ENCODE assay signal across 23 cellular contexts in the genomic region with DNA sequence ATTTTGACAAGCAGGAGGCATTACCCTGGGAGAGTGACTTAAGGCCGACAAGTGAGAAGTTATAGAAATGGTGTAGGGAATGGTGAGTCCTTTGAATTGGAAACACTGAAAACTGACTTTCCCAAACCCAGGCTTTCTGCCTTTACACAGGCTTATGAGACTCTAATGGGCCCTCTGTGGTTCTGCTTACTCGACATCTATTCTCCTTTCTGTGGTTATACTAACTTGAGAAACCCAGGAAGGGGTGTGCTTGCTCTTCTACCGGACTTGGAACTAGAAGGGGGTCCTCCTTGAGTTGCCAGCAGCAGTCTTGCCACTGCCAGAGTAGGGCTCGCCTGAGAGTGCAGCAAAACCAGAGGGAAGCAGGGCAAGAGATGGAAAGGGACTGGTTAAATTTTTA.
A peak's percentile ranks its signal among the peaks of the same experiment; 100 is the strongest.
DNase-seq lines count a peak whose midpoint lies in the region; ATAC-seq and TF ChIP-seq lines count a peak whose summit lies in the region.
"Had no signal": no experiment of that assay in that cellular context is flagged by ENCODE, and none has a peak within 500 bp of the region (broad histone marks: within the 10 kb centered on the region; RNA-seq: fewer than 3 reads in every experiment).

No MANE protein-coding gene starts in this region.

- peaks cover 16% of the 10 kb centered on the region for H3K4me1 ChIP-seq in mammary epithelial cell (ENCODE audit: insufficient read depth, low read length)
- peaks cover 49% of the 10 kb centered on the region for H3K4me1 ChIP-seq in effector memory CD4-positive, alpha-beta T cell (ENCODE audit: control insufficient read depth, insufficient read depth, low read length, poor library complexity, severe bottlenecking)
- H3K4me1 ChIP-seq: body of pancreas, lower lobe of right lung, tibial nerve had no signal

- POLR2A ChIA-PET in MCF 10A (lab: Yijun Ruan, JAX) = interaction anchor here (0.5 to 1.6 kb wide), 2 partner anchors 80 to 83 kb away, joined by 3 to 5 read pairs; no protein-coding TSS in a partner anchor
- POLR2A ChIA-PET in activated CD4-positive, alpha-beta memory T cell treated with anti-CD3 and anti-CD28 coated beads for 36 hours (lab: Charles Lee) = interaction anchor here (1.5 kb wide), 1 partner anchor 60 kb away, joined by 4 read pairs; no protein-coding TSS in a partner anchor

- no peaks in the 10 kb centered on the region for H3K27me3 Mint-ChIP-seq in MCF 10A (ENCODE audit: insufficient read depth, unreplicated experiment)
- H3K27me3 Mint-ChIP-seq in activated CD4-positive, alpha-beta memory T cell treated with anti-CD3 and anti-CD28 coated beads for 36 hours = no peaks in the 10 kb centered on the region

- peak overlapping the region; percentile 27 for H2AFZ ChIP-seq in mammary epithelial cell (ENCODE audit: low read depth, low read length)

- no TSS peak for BruUV-seq in mammary epithelial cell (replicated peaks; lab: Mats Ljungman, UMichigan)
- no TSS peak for BruUV-seq in MCF 10A (replicated peaks; lab: Mats Ljungman, UMichigan)

- H3K9me3 ChIP-seq in mammary epithelial cell (replicated peaks; ENCODE audit: insufficient read depth, low read length) = no peaks in the 10 kb centered on the region
- no peaks in the 10 kb centered on the region for H3K9me3 ChIP-seq in effector memory CD4-positive, alpha-beta T cell (ENCODE audit: control insufficient read depth, low read length)
- H3K9me3 ChIP-seq: body of pancreas, esophagus squamous epithelium, gastrocnemius medialis, lower lobe of right lung, tibial nerve had no signal

- no peaks in the 10 kb centered on the region for H3K36me3 Mint-ChIP-seq in MCF 10A (ENCODE audit: insufficient read depth, unreplicated experiment)
- peaks cover 20% of the 10 kb centered on the region for H3K36me3 Mint-ChIP-seq in activated CD4-positive, alpha-beta memory T cell treated with anti-CD3 and anti-CD28 coated beads for 36 hours

- H3K27ac ChIP-seq in mammary epithelial cell (ENCODE audit: insufficient read depth, low read depth, low read length) = no peak overlapping the region
- peak overlapping the region; percentile 52 for H3K27ac ChIP-seq in effector memory CD4-positive, alpha-beta T cell (ENCODE audit: insufficient read depth, low read length, poor library complexity, severe bottlenecking)
- H3K27ac ChIP-seq: body of pancreas, esophagus squamous epithelium, gastrocnemius medialis, KMS-11, lower lobe of right lung, tibial nerve had no signal

- CTCF ChIA-PET in mammary epithelial cell (lab: Charles Lee; ENCODE audit: low non-redundant PET) (no interaction called here), MCF 10A (lab: Yijun Ruan, JAX) (interaction anchor here (1.1 kb wide), 1 partner anchor 127 kb away, joined by 3 read pairs; no protein-coding TSS in a partner anchor)
- CTCF ChIA-PET in activated CD4-positive, alpha-beta memory T cell treated with anti-CD3 and anti-CD28 coated beads for 36 hours (lab: Charles Lee) = interaction anchor here (1.0 to 3.2 kb wide), 2 partner anchors 21 to 46 kb away, joined by 4 to 12 read pairs; no protein-coding TSS in a partner anchor

- 73% methylated on average over 4 of the region's 4 CpGs for WGBS in mammary epithelial cell (ENCODE audit: low coverage, missing lambda C conversion rate)

- in situ Hi-C loops in mammary epithelial cell (cut with MboI; ENCODE audit: low sequenced_read_pairs in 2 of 2) = no loop called here

- no peak overlapping the region for H3K4me2 ChIP-seq in mammary epithelial cell (ENCODE audit: insufficient read depth, low read depth, low read length)
- H3K4me2 ChIP-seq: KMS-11 had no signal

- DNase-seq in mammary epithelial cell = no peak
- no peak for DNase-seq in MCF 10A (ENCODE audit: unreplicated experiment)
- no peak for DNase-seq in activated CD4-positive, alpha-beta memory T cell treated with anti-CD3 and anti-CD28 coated beads for 36 hours
- DNase-seq in effector memory CD4-positive, alpha-beta T cell = no peak
- no peak for DNase-seq in inferior parietal cortex (ENCODE audit: extremely low spot score)
- DNase-seq in head of caudate nucleus = no peak
- DNase-seq: activated B cell treated with CpG ODN at 0.5 μM for 24 hours; body of pancreas; esophagus squamous epithelium; gastrocnemius medialis; kidney; lower lobe of right lung; NCI-H1694; NCI-H2171; NCI-H524 treated with DMSO at 0.1 percent for 48 hours; nucleus accumbens; small intestine; stimulated activated CD4-positive, alpha-beta T cell treated with anti-CD3 and anti-CD28 coated beads, Interleukin-2, amount 100 ng/mL, for 24 hours; stimulated activated naive CD4-positive, alpha-beta T cell; T1000 had no signal

- no peaks in the 10 kb centered on the region for H3K36me3 ChIP-seq in mammary epithelial cell (ENCODE audit: insufficient read depth, low read length)
- peaks cover 13% of the 10 kb centered on the region for H3K36me3 ChIP-seq in effector memory CD4-positive, alpha-beta T cell (ENCODE audit: control insufficient read depth, insufficient read depth, low read length)
- H3K36me3 ChIP-seq: esophagus squamous epithelium, gastrocnemius medialis, tibial nerve had no signal

- ATAC-seq in HG02798 (IDR thresholded peaks at IDR 0.05; ENCODE audit: poor library complexity, unreplicated experiment) = no peak
- ATAC-seq: body of pancreas, gastrocnemius medialis, lower lobe of right lung had no signal

- dilution Hi-C loops in mammary epithelial cell (cut with HindIII; ENCODE audit: low sequenced_read_pairs) = no loop called here

- H3K9ac ChIP-seq in mammary epithelial cell (ENCODE audit: insufficient read depth, low read length) = no peak overlapping the region
- H3K9ac ChIP-seq: KMS-11 had no signal

- H3K4me3 ChIP-seq in mammary epithelial cell (replicated peaks in 1 of 3; ENCODE audit: insufficient read depth in 1 of 3, low read depth in 2 of 3, low read length in 3 of 3) = no peak overlapping the region
- peak overlapping the region; percentile 9 for H3K4me3 ChIP-seq in effector memory CD4-positive, alpha-beta T cell (ENCODE audit: insufficient read depth, low read depth, low read length, poor library complexity, severe bottlenecking)
- H3K4me3 ChIP-seq: body of pancreas, esophagus squamous epithelium, gastrocnemius medialis, lower lobe of right lung, tibial nerve had no signal

- H3K4me1 Mint-ChIP-seq in MCF 10A (ENCODE audit: insufficient read depth, unreplicated experiment) = peaks cover 11% of the 10 kb centered on the region
- peaks cover 80% of the 10 kb centered on the region for H3K4me1 Mint-ChIP-seq in activated CD4-positive, alpha-beta memory T cell treated with anti-CD3 and anti-CD28 coated beads for 36 hours (ENCODE audit: low read depth)

- TF ChIP-seq CTCF in mammary epithelial cell (conservative IDR thresholded peaks at IDR 0.05 in 1 of 2, IDR thresholded peaks at IDR 0.05 in 1 of 2; ENCODE audit: extremely low read depth in 1 of 2, insufficient read depth in 1 of 2, low read depth in 1 of 2, low read length in 2 of 2) (no peak), MCF 10A (IDR thresholded peaks at IDR 0.05; ENCODE audit: unreplicated experiment) (no peak)

- H3K9me3 Mint-ChIP-seq in MCF 10A (ENCODE audit: unreplicated experiment) = no peaks in the 10 kb centered on the region
- no peaks in the 10 kb centered on the region for H3K9me3 Mint-ChIP-seq in activated CD4-positive, alpha-beta memory T cell treated with anti-CD3 and anti-CD28 coated beads for 36 hours
- H3K9me3 Mint-ChIP-seq: activated B cell treated with CpG ODN at 0.5 μM for 24 hours had no signal

- H3K4me3 Mint-ChIP-seq in MCF 10A (ENCODE audit: unreplicated experiment) = no peak overlapping the region
- H3K4me3 Mint-ChIP-seq in activated CD4-positive, alpha-beta memory T cell treated with anti-CD3 and anti-CD28 coated beads for 36 hours = peak overlapping the region; percentile 55
- H3K4me3 Mint-ChIP-seq: activated B cell treated with CpG ODN at 0.5 μM for 24 hours had no signal

- H3K79me2 ChIP-seq in mammary epithelial cell (ENCODE audit: insufficient read depth, low read length) = no peaks in the 10 kb centered on the region

- H4K20me1 ChIP-seq in mammary epithelial cell (ENCODE audit: insufficient read depth, low read length) = no peaks in the 10 kb centered on the region

- no peak overlapping the region for H3K27ac Mint-ChIP-seq in MCF 10A (ENCODE audit: low read depth, unreplicated experiment)
- H3K27ac Mint-ChIP-seq in activated CD4-positive, alpha-beta memory T cell treated with anti-CD3 and anti-CD28 coated beads for 36 hours = peak overlapping the region; percentile 90
- H3K27ac Mint-ChIP-seq: activated B cell treated with CpG ODN at 0.5 μM for 24 hours had no signal

- H3K27me3 ChIP-seq in mammary epithelial cell (ENCODE audit: insufficient read depth, low read length) = no peaks in the 10 kb centered on the region
- no peaks in the 10 kb centered on the region for H3K27me3 ChIP-seq in effector memory CD4-positive, alpha-beta T cell (replicated peaks; ENCODE audit: control insufficient read depth, insufficient read depth, low read length, poor library complexity, severe bottlenecking)
- H3K27me3 ChIP-seq: body of pancreas, esophagus squamous epithelium, gastrocnemius medialis, tibial nerve had no signal

- intact Hi-C loops in mammary epithelial cell (cut with micrococcal nuclease) (loop anchor here (5.0 kb wide), 1 partner anchor 41 kb away; no protein-coding TSS in a partner anchor), MCF 10A (cut with micrococcal nuclease) (no loop called here), head of caudate nucleus (cut with DNase I) (no loop called here)
- intact Hi-C loops in activated CD4-positive, alpha-beta memory T cell treated with anti-CD3 and anti-CD28 coated beads for 36 hours (cut with micrococcal nuclease) = no loop called here
